In genomic region chr15:80942266-80942665, GRCh38 we compare ENCODE assay signal across 17 cellular contexts. TPM values are rescaled to one million over a fixed set of nuclear protein-coding genes. Genes with fewer than 3 reads are reported as not detected.
DNase-seq lines count a peak whose midpoint lies in the region; ATAC-seq and TF ChIP-seq lines count a peak whose summit lies in the region.
"Had no signal": no experiment of that assay in that cellular context is flagged by ENCODE, and none has a peak within 500 bp of the region (broad histone marks: within the 10 kb centered on the region; RNA-seq: fewer than 3 reads in every experiment).

No MANE protein-coding gene starts in this region.

- H3K36me3 ChIP-seq in tibial artery: peaks cover 43 to 68% (median 49%) of the 10 kb centered on the region in 3 donors

- no peaks in the 10 kb centered on the region for H3K9me3 ChIP-seq in tibial artery
- H3K9me3 ChIP-seq: BLaER1, Caco-2 had no signal

- no peak for TF ChIP-seq CTCF in tibial artery (IDR thresholded peaks at IDR 0.05)
- TF ChIP-seq CTCF in GM20000 (IDR thresholded peaks at IDR 0.05; ENCODE audit: extremely low read depth, missing control alignments): no peak

- intact Hi-C loops in tibial artery (cut with DNase I; ENCODE audit: low total_unique reads): no loop called here

- no peaks in the 10 kb centered on the region for H3K27me3 ChIP-seq in tibial artery
- H3K27me3 ChIP-seq: BLaER1 had no signal

- H3K4me3 Mint-ChIP-seq in activated CD8-positive, alpha-beta memory T cell treated with anti-CD3 and anti-CD28 coated beads, Interleukin-2, amount 10 ng/mL, durations not matched to agents 7 days and 5 days: no peak overlapping the region
- H3K4me3 Mint-ChIP-seq: B cell; CD4-positive, CD25-positive, alpha-beta regulatory T cell; CD8-positive, alpha-beta T cell had no signal

- no peak for ATAC-seq in activated CD8-positive, alpha-beta memory T cell treated with anti-CD3 and anti-CD28 coated beads, Interleukin-2, amount 10 ng/mL, durations not matched to agents 7 days and 5 days
- no peak for ATAC-seq in left lobe of liver
- ATAC-seq: CD8-positive, alpha-beta T cell; HCT116 had no signal

- no peaks in the 10 kb centered on the region for H3K27me3 Mint-ChIP-seq in activated CD8-positive, alpha-beta memory T cell treated with anti-CD3 and anti-CD28 coated beads, Interleukin-2, amount 10 ng/mL, durations not matched to agents 7 days and 5 days
- H3K27me3 Mint-ChIP-seq: B cell; CD4-positive, CD25-positive, alpha-beta regulatory T cell had no signal

- H3K4me3 ChIP-seq in tibial artery: no peak overlapping the region
- H3K4me3 ChIP-seq: BLaER1, GM23248 had no signal

- CTCF ChIA-PET in activated CD8-positive, alpha-beta memory T cell treated with anti-CD3 and anti-CD28 coated beads, Interleukin-2, amount 10 ng/mL, durations not matched to agents 7 days and 5 days (lab: Charles Lee): no interaction called here

- peaks cover 9% of the 10 kb centered on the region for H3K36me3 Mint-ChIP-seq in activated CD8-positive, alpha-beta memory T cell treated with anti-CD3 and anti-CD28 coated beads, Interleukin-2, amount 10 ng/mL, durations not matched to agents 7 days and 5 days

- no peaks in the 10 kb centered on the region for H3K9me3 Mint-ChIP-seq in activated CD8-positive, alpha-beta memory T cell treated with anti-CD3 and anti-CD28 coated beads, Interleukin-2, amount 10 ng/mL, durations not matched to agents 7 days and 5 days (ENCODE audit: low read depth)
- H3K9me3 Mint-ChIP-seq: CD4-positive, CD25-positive, alpha-beta regulatory T cell; CD8-positive, alpha-beta T cell had no signal

- H3K4me1 ChIP-seq in tibial artery: no peaks in the 10 kb centered on the region
- H3K4me1 ChIP-seq: Caco-2 had no signal

- H3K27ac ChIP-seq in tibial artery: no peak overlapping the region
- H3K27ac ChIP-seq: 22Rv1, BLaER1, GM23248 had no signal

- H3K4me1 Mint-ChIP-seq in activated CD8-positive, alpha-beta memory T cell treated with anti-CD3 and anti-CD28 coated beads, Interleukin-2, amount 10 ng/mL, durations not matched to agents 7 days and 5 days: no peaks in the 10 kb centered on the region

- H3K27ac Mint-ChIP-seq in activated CD8-positive, alpha-beta memory T cell treated with anti-CD3 and anti-CD28 coated beads, Interleukin-2, amount 10 ng/mL, durations not matched to agents 7 days and 5 days: no peak overlapping the region
- H3K27ac Mint-ChIP-seq: B cell; CD4-positive, CD25-positive, alpha-beta regulatory T cell; CD8-positive, alpha-beta T cell had no signal

- DNase-seq in activated CD8-positive, alpha-beta memory T cell treated with anti-CD3 and anti-CD28 coated beads for 24 hours: peak; percentile 32
- DNase-seq in activated CD8-positive, alpha-beta memory T cell treated with anti-CD3 and anti-CD28 coated beads, Interleukin-2, amount 10 ng/mL, durations not matched to agents 7 days and 5 days: no peak
- peak; percentile 12 for DNase-seq in left lobe of liver (ENCODE audit: low spot score)
- DNase-seq in tibial artery: peak; percentile 7 to 31
- no peak for DNase-seq in GM20000 (ENCODE audit: low spot score)
- no peak for DNase-seq in NCI-H1436 (lab: John Stamatoyannopoulos, UW)
- DNase-seq: Caco-2; CD4-positive, CD25-positive, alpha-beta regulatory T cell; CD8-positive, alpha-beta T cell; DMS153; DND-41; GM23248; H7 had no signal

RNA-seq across cellular contexts. Expression of gene MESD, which starts 47.4 kb away (rescaled TPM):
- 10 to 100 TPM; 27.6 to 27.8 TPM for total RNA-seq in activated CD8-positive, alpha-beta memory T cell treated with anti-CD3 and anti-CD28 coated beads, Interleukin-2, amount 10 ng/mL, durations not matched to agents 7 days and 5 days
- total RNA-seq in left lobe of liver: 16.6 TPM

RNA-seq across cellular contexts. Expression of gene TLNRD1, which starts 58.5 kb away (rescaled TPM):
- total RNA-seq in activated CD8-positive, alpha-beta memory T cell treated with anti-CD3 and anti-CD28 coated beads, Interleukin-2, amount 10 ng/mL, durations not matched to agents 7 days and 5 days: 10 to 100 TPM; 31.2 to 32.3 TPM
- total RNA-seq in left lobe of liver: 4.2 TPM

Comparison
In these comparisons a context has a peak if more than half of its experiments do, and no peak if none do; other contexts are left out.
1. DNase-seq: peak in activated CD8-positive, alpha-beta memory T cell treated with anti-CD3 and anti-CD28 coated beads for 24 hours (single experiment), left lobe of liver (single experiment) and tibial artery (2 of 2); none in activated CD8-positive, alpha-beta memory T cell treated with anti-CD3 and anti-CD28 coated beads, Interleukin-2, amount 10 ng/mL, durations not matched to agents 7 days and 5 days (single experiment), GM20000 (single experiment) and NCI-H1436 (single experiment).